8 cellular contexts compared by ENCODE assay signal in the genomic region with DNA sequence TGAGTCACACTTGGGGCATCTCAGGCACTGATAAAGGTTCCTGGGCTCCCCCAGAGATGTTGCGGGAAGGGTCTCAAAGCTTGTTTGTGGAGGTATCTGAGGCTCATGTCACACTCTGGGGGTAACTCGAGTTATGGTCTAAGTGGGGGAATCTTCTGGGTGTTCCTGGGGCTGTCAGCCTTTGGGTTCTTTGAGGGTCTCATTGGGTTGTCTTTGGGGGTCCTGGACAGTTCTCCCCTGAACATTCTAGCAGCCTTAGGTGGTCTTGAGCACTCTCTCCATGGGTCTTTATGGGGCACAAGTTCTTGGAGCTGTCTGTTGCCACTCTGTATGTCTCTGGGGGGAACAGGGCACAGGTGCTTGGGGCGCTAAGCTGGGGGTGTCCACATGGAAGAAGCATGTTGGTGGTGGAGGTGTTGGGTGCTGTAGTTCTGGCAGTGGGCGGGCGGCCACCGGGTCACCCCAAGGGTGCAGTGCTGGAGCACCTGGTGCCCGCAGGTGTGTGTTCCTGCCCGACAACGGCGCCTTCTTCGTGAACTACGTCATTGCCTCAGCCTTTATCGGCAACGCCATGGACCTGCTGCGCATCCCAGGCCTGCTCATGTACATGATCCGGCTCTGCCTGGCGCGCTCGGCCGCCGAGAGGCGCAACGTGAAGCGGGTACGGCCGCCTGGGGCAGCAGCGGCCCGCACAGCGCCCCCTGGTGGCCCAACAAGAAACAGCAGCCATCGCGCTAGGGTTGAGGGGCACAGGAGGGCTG. TPM values are rescaled to one million over a fixed set of nuclear protein-coding genes. Genes with fewer than 3 reads are reported as not detected.
DNase-seq lines count a peak whose midpoint lies in the region; ATAC-seq, FAIRE-seq and TF ChIP-seq lines count a peak whose summit lies in the region.

No MANE protein-coding gene starts in this region.

- peak; percentile 93 for DNase-seq in AG20443 (ENCODE audit: low spot score)
- peak; percentile 78 for DNase-seq in T-helper 9 cell
- DNase-seq in ascending aorta (ENCODE audit: low spot score in 2 of 2), result peak in 1 of 2 donors; percentile 81
- peak; percentile 87 for DNase-seq in hepatocyte (ENCODE audit: low spot score)
- DNase-seq in small intestine, result peak; percentile 65
- no peak for DNase-seq in NCI-H2227 treated with DMSO at 0.1 percent for 48 hours (lab: John Stamatoyannopoulos, UW)

- H3K4me2 ChIP-seq in hepatocyte, result no peak overlapping the region

- H4K20me1 ChIP-seq in hepatocyte (ENCODE audit: insufficient read depth, poor library complexity, severe bottlenecking), result no peaks in the 10 kb centered on the region

- H3K27me3 ChIP-seq in ascending aorta (no peaks in the 10 kb centered on the region), hepatocyte (no peaks in the 10 kb centered on the region), small intestine (ENCODE audit: control insufficient read depth in 2 of 2, insufficient read depth in 2 of 2, low read length in 2 of 2) (no peaks in the 10 kb centered on the region)

- no peaks in the 10 kb centered on the region for H3K9me3 Mint-ChIP-seq in IgD-negative memory B cell

- ATAC-seq in GM18907 (IDR thresholded peaks at IDR 0.05; ENCODE audit: unreplicated experiment), result peak; percentile 64

- WGBS in hepatocyte (ENCODE audit: low lambda C conversion rate, missing lambda C conversion rate), result 31% methylated on average over 31 of the region's 31 CpGs
- WGBS in small intestine, 3 donors, result 13 to 21% (median 15%) methylated on average over 24 to 31 of the region's 31 CpGs

- no peak overlapping the region for H2AFZ ChIP-seq in hepatocyte

- peak overlapping the region in 2 of 4 donors; percentile 33 to 79 for H3K4me3 Mint-ChIP-seq in IgD-negative memory B cell

- FAIRE-seq in small intestine (lab: Jason Lieb, UNC), result no peak

- H3K4me3 ChIP-seq in ascending aorta (peak overlapping the region in 1 of 2 donors; percentile 15), hepatocyte (no peak overlapping the region), small intestine (ENCODE audit: low read depth in 1 of 2, low read length in 2 of 2) (no peak overlapping the region)

- H3K4me1 Mint-ChIP-seq in IgD-negative memory B cell, result peaks cover 0 to 4% (median 0%) of the 10 kb centered on the region in 3 donors

- peaks cover 4% of the 10 kb centered on the region for H3K36me3 Mint-ChIP-seq in IgD-negative memory B cell

- H3K36me3 ChIP-seq in ascending aorta (peaks cover 19 to 40% of the 10 kb centered on the region in 2 donors), hepatocyte (replicated peaks; ENCODE audit: insufficient read depth, low read depth) (no peaks in the 10 kb centered on the region), small intestine (ENCODE audit: control insufficient read depth in 2 of 2, insufficient read depth in 2 of 2, low read length in 2 of 2) (peaks cover 0 to 14% of the 10 kb centered on the region in 2 donors)

- H3K4me1 ChIP-seq in ascending aorta (peaks cover 0 to 3% of the 10 kb centered on the region in 2 donors), hepatocyte (ENCODE audit: insufficient read depth) (peaks cover 11% of the 10 kb centered on the region), small intestine (ENCODE audit: control insufficient read depth in 2 of 2, insufficient read depth in 1 of 2, low read depth in 1 of 2, low read length in 1 of 2) (no peaks in the 10 kb centered on the region)

- H3K79me2 ChIP-seq in hepatocyte, result no peaks in the 10 kb centered on the region

- TF ChIP-seq CTCF in ascending aorta (IDR thresholded peaks at IDR 0.05) (peak; percentile 98 to 99 (median 99)), hepatocyte (IDR thresholded peaks at IDR 0.05; ENCODE audit: poor library complexity) (peak; percentile 98)

- no peaks in the 10 kb centered on the region for H3K27me3 Mint-ChIP-seq in IgD-negative memory B cell

- H3K27ac ChIP-seq in ascending aorta (no peak overlapping the region), hepatocyte (no peak overlapping the region), small intestine (ENCODE audit: low read depth in 1 of 2, low read length in 1 of 2) (no peak overlapping the region)

- intact Hi-C loops in ascending aorta (cut with DNase I), result loop anchor here (1.0 to 2.0 kb wide), 2 partner anchors 23 to 55 kb away; no protein-coding TSS in a partner anchor

- H3K9me2 ChIP-seq in hepatocyte (replicated peaks; ENCODE audit: insufficient read depth), result no peaks in the 10 kb centered on the region

- H3K9me3 ChIP-seq in ascending aorta (no peaks in the 10 kb centered on the region), hepatocyte (ENCODE audit: low read depth) (no peaks in the 10 kb centered on the region), small intestine (ENCODE audit: control insufficient read depth, low read depth) (no peaks in the 10 kb centered on the region)

- peak overlapping the region in 2 of 3 donors; percentile 83 to 88 for H3K27ac Mint-ChIP-seq in IgD-negative memory B cell

RNA-seq across cellular contexts. Expression of a gene that starts 7.1 kb away (rescaled TPM):
- not detected for polyA plus RNA-seq in IgD-negative memory B cell
- 0.43 TPM for total RNA-seq in ascending aorta
- total RNA-seq in hepatocyte, result 0.16 and 0.23 TPM in 2 replicates
- polyA plus RNA-seq in hepatocyte, result 0.13 and 0.39 TPM in 2 replicates
- under 1 TPM in 1 of 3 donors, not detected in 2; 0.18 TPM for polyA plus RNA-seq in small intestine

RNA-seq across cellular contexts. Expression of a gene that starts 24.2 kb away (rescaled TPM):
- 2.8 TPM for polyA plus RNA-seq in IgD-negative memory B cell
- 9.6 TPM for total RNA-seq in ascending aorta
- total RNA-seq in hepatocyte, result 31.8 and 43.5 TPM in 2 replicates
- polyA plus RNA-seq in hepatocyte, result 28.7 and 31.4 TPM in 2 replicates
- 10 to 100 TPM; 13.2 to 31.8 (median 19.5) TPM for polyA plus RNA-seq in small intestine

RNA-seq across cellular contexts. Expression of a gene that starts 24.3 kb away (rescaled TPM):
- 70.6 TPM for polyA plus RNA-seq in IgD-negative memory B cell
- 61.8 TPM for total RNA-seq in ascending aorta
- 58.3 and 64.3 TPM in 2 replicates for total RNA-seq in hepatocyte
- polyA plus RNA-seq in hepatocyte, result 106 and 124 TPM in 2 replicates
- 100 to 1,000 TPM in 2 of 3 donors, 10 to 100 TPM in 1; 87.1 to 116 (median 105) TPM for polyA plus RNA-seq in small intestine
